Comparison of ENCODE assay signal across 27 cellular contexts in the genomic region with DNA sequence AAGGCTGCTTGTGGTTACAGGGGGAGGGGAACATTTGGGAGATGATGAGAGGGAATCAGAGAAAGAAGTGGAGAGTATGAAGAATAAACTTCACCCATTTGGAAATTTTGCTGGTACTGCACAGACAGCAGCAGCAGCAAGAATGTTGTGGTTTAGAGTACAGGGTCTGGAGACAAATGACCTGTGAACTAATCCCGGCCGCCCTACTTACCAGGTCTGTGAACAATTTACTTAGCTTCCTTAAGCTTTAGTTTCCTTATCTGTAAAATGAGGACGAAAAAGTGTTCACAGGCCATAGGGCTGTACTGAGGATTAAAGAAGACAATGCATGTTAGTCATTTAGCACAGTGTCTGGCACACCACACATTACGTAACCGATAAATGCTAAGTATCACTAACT.
DNase-seq lines count a peak whose midpoint lies in the region; TF ChIP-seq lines count a peak whose summit lies in the region.
"Had no signal": no experiment of that assay in that cellular context is flagged by ENCODE, and none has a peak within 500 bp of the region (broad histone marks: within the 10 kb centered on the region; RNA-seq: fewer than 3 reads in every experiment).

No MANE protein-coding gene starts in this region.

- no peaks in the 10 kb centered on the region for H3K9me3 Mint-ChIP-seq in nephron progenitor cell

- H3K4me2 ChIP-seq in smooth muscle cell = peak overlapping the region; percentile 39
- H3K4me2 ChIP-seq: KMS-11 had no signal

- no peak overlapping the region for H3K27ac ChIP-seq in smooth muscle cell (ENCODE audit: low read depth)
- H3K27ac ChIP-seq: 22Rv1, HL-60, KMS-11, RWPE1, SK-N-MC had no signal

- no peaks in the 10 kb centered on the region for H3K79me2 ChIP-seq in smooth muscle cell (ENCODE audit: low read depth)

- H3K27ac Mint-ChIP-seq in nephron progenitor cell = peak overlapping the region; percentile 6
- H3K27ac Mint-ChIP-seq: CD14-positive monocyte; CD8-positive, alpha-beta memory T cell; IgD-negative memory B cell had no signal

- 21% methylated on average over 5 of the region's 5 CpGs for WGBS in smooth muscle cell (ENCODE audit: low lambda C conversion rate)

- no peaks in the 10 kb centered on the region for H3K36me3 Mint-ChIP-seq in nephron progenitor cell (ENCODE audit: low read depth)
- H3K36me3 Mint-ChIP-seq: CD14-positive monocyte; CD8-positive, alpha-beta memory T cell; IgD-negative memory B cell had no signal

- no peak overlapping the region for H3K4me3 ChIP-seq in smooth muscle cell
- H3K4me3 ChIP-seq: SK-N-MC had no signal

- peak; percentile 27 for DNase-seq in NCI-H82 (lab: John Stamatoyannopoulos, UW)
- DNase-seq in NCI-H82 treated with DMSO at 0.1 percent for 48 hours (lab: John Stamatoyannopoulos, UW; ENCODE audit: unreplicated experiment) = no peak
- peak; percentile 18 for DNase-seq in iris pigment epithelial cell (ENCODE audit: low read depth)
- no peak for DNase-seq in nephron progenitor cell
- DNase-seq in smooth muscle cell (lab: John Stamatoyannopoulos, UW; ENCODE audit: unreplicated experiment) = no peak
- no peak for DNase-seq in DMS79 treated with DMSO at 0.1 percent for 48 hours (lab: John Stamatoyannopoulos, UW)
- no peak for DNase-seq in hepatic stellate cell (ENCODE audit: low spot score)
- DNase-seq in NCI-H526 (lab: John Stamatoyannopoulos, UW) = no peak
- DNase-seq: BE2C; CD8-positive, alpha-beta memory T cell; DMS 273 treated with DMSO at 0.1 percent for 48 hours; DMS79; H7; NCI-H1105; NCI-H1436 treated with DMSO at 0.1 percent for 48 hours; NCI-H187 treated with DMSO at 0.1 percent for 48 hours; NCI-H2171 treated with DMSO at 0.1 percent for 48 hours; NCI-H524; NCI-H774; SHP77 treated with DMSO at 0.1 percent for 48 hours had no signal

- H3K4me3 Mint-ChIP-seq in nephron progenitor cell = no peak overlapping the region
- H3K4me3 Mint-ChIP-seq: CD14-positive monocyte; CD8-positive, alpha-beta memory T cell; IgD-negative memory B cell had no signal

- H3K4me1 Mint-ChIP-seq in nephron progenitor cell = no peaks in the 10 kb centered on the region
- H3K4me1 Mint-ChIP-seq: CD14-positive monocyte; CD8-positive, alpha-beta memory T cell; IgD-negative memory B cell had no signal

- H3F3A ChIP-seq in smooth muscle cell (ENCODE audit: low read depth) = peaks cover 4% of the 10 kb centered on the region

- peaks cover 9% of the 10 kb centered on the region for H3K4me1 ChIP-seq in smooth muscle cell (ENCODE audit: low read depth)
- H3K4me1 ChIP-seq: BE2C had no signal

- H3K36me3 ChIP-seq in smooth muscle cell (ENCODE audit: low read depth) = no peaks in the 10 kb centered on the region
- H3K36me3 ChIP-seq: BE2C had no signal

- H3K9me3 ChIP-seq in smooth muscle cell (replicated peaks; ENCODE audit: low read depth) = no peaks in the 10 kb centered on the region
- H3K9me3 ChIP-seq: BE2C had no signal

- no peak overlapping the region for H2AFZ ChIP-seq in smooth muscle cell (ENCODE audit: low read depth)

- no peak overlapping the region for H3K9ac ChIP-seq in smooth muscle cell (ENCODE audit: low read depth)
- H3K9ac ChIP-seq: KMS-11 had no signal

- H3K27me3 ChIP-seq in smooth muscle cell (ENCODE audit: low read depth) = no peaks in the 10 kb centered on the region
- H3K27me3 ChIP-seq: BE2C had no signal

- no peaks in the 10 kb centered on the region for H4K20me1 ChIP-seq in smooth muscle cell (ENCODE audit: low read depth)

- TF ChIP-seq CTCF in nephron progenitor cell (IDR thresholded peaks at IDR 0.05) = no peak
- no peak for TF ChIP-seq CTCF in smooth muscle cell (IDR thresholded peaks at IDR 0.05; ENCODE audit: borderline replicate concordance, insufficient read depth, poor library complexity, severe bottlenecking)

- H3K27me3 Mint-ChIP-seq in nephron progenitor cell (ENCODE audit: low read depth, poor library complexity) = no peaks in the 10 kb centered on the region
- H3K27me3 Mint-ChIP-seq: CD8-positive, alpha-beta memory T cell; IgD-negative memory B cell had no signal

Comparison
In these comparisons a context has a peak if more than half of its experiments do, and no peak if none do; other contexts are left out.
1. DNase-seq: peak in NCI-H82 (single experiment) and iris pigment epithelial cell (single experiment); none in NCI-H82 treated with DMSO at 0.1 percent for 48 hours (single experiment), nephron progenitor cell (single experiment), smooth muscle cell (single experiment), DMS79 treated with DMSO at 0.1 percent for 48 hours (single experiment), hepatic stellate cell (single experiment) and NCI-H526 (0 of 2).